ENCODE assay signal across 11 cellular contexts in genomic region chr11:1917523-1918435, GRCh38. TPM values are rescaled to one million over a fixed set of nuclear protein-coding genes. Genes with fewer than 3 reads are reported as not detected.
DNase-seq lines count a peak whose midpoint lies in the region; ATAC-seq and TF ChIP-seq lines count a peak whose summit lies in the region.
"Had no signal": no experiment of that assay in that cellular context is flagged by ENCODE, and none has a peak within 500 bp of the region (broad histone marks: within the 10 kb centered on the region; RNA-seq: fewer than 3 reads in every experiment).

No MANE protein-coding gene starts in this region.

- H3K27ac Mint-ChIP-seq in stimulated activated memory B cell treated with anti-CD40 and anti-IgM and Interleukin-4, amounts not matched to agents 10 μg/mL and 1 μg/mL and 100 μg/mL, for 72 hours: no peak overlapping the region
- H3K27ac Mint-ChIP-seq: stimulated activated naive CD8-positive, alpha-beta T cell treated with anti-CD3 and anti-CD28 coated beads, Interleukin-15, Interleukin-2, amounts not matched to agents 100 ng/mL and 50 ng/mL, for 24 hours had no signal

- POLR2A ChIA-PET in SK-N-SH (lab: Yijun Ruan, JAX): interaction anchor here (1.3 kb wide), 1 partner anchor 63 kb away, joined by 3 read pairs; no protein-coding TSS in a partner anchor

- DNase-seq in SK-N-SH (peak; percentile 59), right cardiac atrium (peak in 2 of 3 donors; percentile 68 to 72), NCI-H128 (lab: John Stamatoyannopoulos, UW; ENCODE audit: unreplicated experiment) (no peak), NCI-H2227 (lab: John Stamatoyannopoulos, UW; ENCODE audit: unreplicated experiment) (no peak), C1 segment of cervical spinal cord (lab: John Stamatoyannopoulos, UW) (no peak)
- DNase-seq: NCI-H1048 had no signal

- H2AFZ ChIP-seq in SK-N-SH (ENCODE audit: low read depth): no peak overlapping the region

- 100% methylated on average over 1 of the region's 34 CpGs for WGBS in SK-N-SH (ENCODE audit: low lambda C conversion rate)
- 81% methylated on average over 34 of the region's 34 CpGs for WGBS in right cardiac atrium

- no peak for TF ChIP-seq EP300 in SK-N-SH (IDR thresholded peaks at IDR 0.05; ENCODE audit: borderline replicate concordance in 1 of 2, low read depth in 1 of 2, low read length in 1 of 2)

- peaks cover 0 to 21% of the 10 kb centered on the region in 2 experiments; a peak in 1 of 4 replicates for H3K4me1 ChIP-seq in SK-N-SH (ENCODE audit: control insufficient read depth in 1 of 2, insufficient read depth in 2 of 2, low read depth in 1 of 2, low read length in 1 of 2)
- peaks cover 4% of the 10 kb centered on the region for H3K4me1 ChIP-seq in right cardiac atrium (ENCODE audit: control insufficient read depth, insufficient read depth, low read length)

- H4K20me1 ChIP-seq in SK-N-SH (ENCODE audit: insufficient read depth): no peaks in the 10 kb centered on the region

- H3K27ac ChIP-seq in SK-N-SH (ENCODE audit: low read depth in 2 of 2, low read length in 1 of 2) (no peak overlapping the region), right cardiac atrium (ENCODE audit: low read length) (no peak overlapping the region)
- H3K27ac ChIP-seq: dorsolateral prefrontal cortex had no signal

- H3K9me3 ChIP-seq in SK-N-SH (no peaks in the 10 kb centered on the region), right cardiac atrium (ENCODE audit: control insufficient read depth, low read length) (no peaks in the 10 kb centered on the region)

- H3K27me3 ChIP-seq in SK-N-SH (ENCODE audit: insufficient read depth): no peaks in the 10 kb centered on the region
- no peaks in the 10 kb centered on the region for H3K27me3 ChIP-seq in right cardiac atrium (ENCODE audit: control insufficient read depth, insufficient read depth)
- H3K27me3 ChIP-seq: dorsolateral prefrontal cortex had no signal

- no peak for TF ChIP-seq RAD21 in SK-N-SH (IDR thresholded peaks at IDR 0.05; ENCODE audit: low read length)

- H3K9me3 Mint-ChIP-seq in stimulated activated memory B cell treated with anti-CD40 and anti-IgM and Interleukin-4, amounts not matched to agents 10 μg/mL and 1 μg/mL and 100 μg/mL, for 72 hours: no peaks in the 10 kb centered on the region
- H3K9me3 Mint-ChIP-seq: stimulated activated naive CD8-positive, alpha-beta T cell treated with anti-CD3 and anti-CD28 coated beads, Interleukin-15, Interleukin-2, amounts not matched to agents 100 ng/mL and 50 ng/mL, for 24 hours had no signal

- intact Hi-C loops in right cardiac atrium (cut with DNase I): loop anchor here in 2 of 4 donors (5.0 to 10.0 kb wide), 2 partner anchors 35 to 63 kb away; partner anchors contain the start of gene LSP1 (in 1 of the 2)

- no peak overlapping the region for H3K4me2 ChIP-seq in SK-N-SH

- no peaks in the 10 kb centered on the region for H3K79me2 ChIP-seq in SK-N-SH (ENCODE audit: insufficient read depth)

- H3F3A ChIP-seq in SK-N-SH (replicated peaks; ENCODE audit: insufficient read depth): no peaks in the 10 kb centered on the region

- H3K36me3 Mint-ChIP-seq in stimulated activated memory B cell treated with anti-CD40 and anti-IgM and Interleukin-4, amounts not matched to agents 10 μg/mL and 1 μg/mL and 100 μg/mL, for 72 hours: no peaks in the 10 kb centered on the region

- H3K4me1 Mint-ChIP-seq in stimulated activated memory B cell treated with anti-CD40 and anti-IgM and Interleukin-4, amounts not matched to agents 10 μg/mL and 1 μg/mL and 100 μg/mL, for 72 hours: peaks cover 17% of the 10 kb centered on the region

- peaks cover 33% of the 10 kb centered on the region for H3K27me3 Mint-ChIP-seq in stimulated activated memory B cell treated with anti-CD40 and anti-IgM and Interleukin-4, amounts not matched to agents 10 μg/mL and 1 μg/mL and 100 μg/mL, for 72 hours
- H3K27me3 Mint-ChIP-seq: stimulated activated naive CD8-positive, alpha-beta T cell treated with anti-CD3 and anti-CD28 coated beads, Interleukin-15, Interleukin-2, amounts not matched to agents 100 ng/mL and 50 ng/mL, for 24 hours had no signal

- TF ChIP-seq CTCF in GM12873 (IDR thresholded peaks at IDR 0.05; ENCODE audit: insufficient read depth, low read depth, low read length, missing control alignments): peak; percentile 59
- peak; percentile 41; the same call in 1 of the 2 replicates for TF ChIP-seq CTCF in SK-N-SH (IDR thresholded peaks at IDR 0.05)

- H3K4me3 Mint-ChIP-seq in stimulated activated memory B cell treated with anti-CD40 and anti-IgM and Interleukin-4, amounts not matched to agents 10 μg/mL and 1 μg/mL and 100 μg/mL, for 72 hours: no peak overlapping the region
- H3K4me3 Mint-ChIP-seq: stimulated activated naive CD8-positive, alpha-beta T cell treated with anti-CD3 and anti-CD28 coated beads, Interleukin-15, Interleukin-2, amounts not matched to agents 100 ng/mL and 50 ng/mL, for 24 hours had no signal

- CTCF ChIA-PET in SK-N-SH (lab: Yijun Ruan, JAX): interaction anchor here (0.9 to 2.8 kb wide), 7 partner anchors 17 to 234 kb away, joined by 3 to 24 read pairs (median 7); no protein-coding TSS in a partner anchor

- H3K4me3 ChIP-seq in SK-N-SH (ENCODE audit: low read depth in 2 of 2, low read length in 1 of 2) (no peak overlapping the region), right cardiac atrium (ENCODE audit: low read length) (no peak overlapping the region)
- H3K4me3 ChIP-seq: dorsolateral prefrontal cortex had no signal

- no peaks in the 10 kb centered on the region for H3K36me3 ChIP-seq in SK-N-SH (replicated peaks in 1 of 2; ENCODE audit: control insufficient read depth in 1 of 2, insufficient read depth in 2 of 2, low read length in 1 of 2)

- H3K9ac ChIP-seq in SK-N-SH: no peak overlapping the region

- no peaks in the 10 kb centered on the region for H3K9me2 ChIP-seq in SK-N-SH

- ATAC-seq in right cardiac atrium: peak; percentile 16 to 30
- peak; percentile 42 for ATAC-seq in stimulated activated memory B cell treated with anti-CD40 and anti-IgM and Interleukin-4, amounts not matched to agents 10 μg/mL and 1 μg/mL and 100 μg/mL, for 72 hours
- no peak for ATAC-seq in HG03571 (IDR thresholded peaks at IDR 0.05; ENCODE audit: unreplicated experiment)

TF ChIP-seq in SK-N-SH, 30 proteins besides CTCF, POLR2A, EP300 and RAD21:
- no peak for TF ChIP-seq TEAD4 (IDR thresholded peaks at IDR 0.05; ENCODE audit: borderline replicate concordance, insufficient read depth)
- TF ChIP-seq YY1 (IDR thresholded peaks at IDR 0.05; ENCODE audit: low read depth): no peak
- TF ChIP-seq JUND (IDR thresholded peaks at IDR 0.05): no peak
- no peak for TF ChIP-seq PBX3 (IDR thresholded peaks at IDR 0.05)
- TF ChIP-seq RCOR1 (IDR thresholded peaks at IDR 0.05; ENCODE audit: low read length): no peak
- TF ChIP-seq TCF12 (IDR thresholded peaks at IDR 0.05): no peak
- no peak for TF ChIP-seq MEF2A (IDR thresholded peaks at IDR 0.05; ENCODE audit: borderline replicate concordance, low read depth)
- no peak for TF ChIP-seq USF2 (IDR thresholded peaks at IDR 0.05; ENCODE audit: borderline replicate concordance, low read depth, low read length)
- no peak for TF ChIP-seq TAF1 (IDR thresholded peaks at IDR 0.05; ENCODE audit: borderline replicate concordance, low read depth, low read length)
- TF ChIP-seq IRF3 (IDR thresholded peaks at IDR 0.05; ENCODE audit: low read depth, low read length): no peak
- TF ChIP-seq POLR2AphosphoS5 (IDR thresholded peaks at IDR 0.05; ENCODE audit: low read depth, low read length): no peak
- no peak for TF ChIP-seq MXI1 (IDR thresholded peaks at IDR 0.05; ENCODE audit: low read depth, low read length)
- no peak for TF ChIP-seq FOXJ3 (CRISPR knock-in tag; IDR thresholded peaks at IDR 0.05)
TF ChIP-seq in SK-N-SH: peak in this region for 0.

RNA-seq across cellular contexts. Expression of gene TNNT3, which starts 1.7 kb away (rescaled TPM):
- polyA plus RNA-seq in SK-N-SH (2012; rRNA removed) (not detected in 2 replicates), right cardiac atrium (63.1 TPM)
- polyA plus RNA-seq in SK-N-SH (2012; cell fraction: cytosol; rRNA removed): not detected in 2 replicates
- 0.08 TPM in 1 of 2 replicates, not detected in the other for polyA plus RNA-seq in SK-N-SH (2012; cell fraction: nucleus; rRNA removed)
- total RNA-seq in right cardiac atrium: 10 to 100 TPM in 3 of 4 donors, 1 to 10 TPM in 1; 9.0 to 58.7 (median 34.1) TPM

RNA-seq across cellular contexts. Expression of gene PRR33, which starts 26.1 kb away (rescaled TPM):
- polyA plus RNA-seq in SK-N-SH (2012; rRNA removed) (not detected in 2 replicates), right cardiac atrium (0.81 TPM)
- not detected in 2 replicates for polyA plus RNA-seq in SK-N-SH (2012; cell fraction: cytosol; rRNA removed)
- polyA plus RNA-seq in SK-N-SH (2012; cell fraction: nucleus; rRNA removed): not detected in 2 replicates
- total RNA-seq in right cardiac atrium: under 1 TPM; 0.11 to 0.82 (median 0.24) TPM
- total RNA-seq: dorsolateral prefrontal cortex had no signal

RNA-seq across cellular contexts. Expression of gene MRPL23, which starts 29.4 kb away (rescaled TPM):
- 226 and 264 TPM in 2 replicates for polyA plus RNA-seq in SK-N-SH (2012; rRNA removed)
- 143 and 217 TPM in 2 replicates for polyA plus RNA-seq in SK-N-SH (2012; cell fraction: cytosol; rRNA removed)
- 105 and 186 TPM in 2 replicates for polyA plus RNA-seq in SK-N-SH (2012; cell fraction: nucleus; rRNA removed)
- 100 to 1,000 TPM in 1 of 4 donors, 10 to 100 TPM in 3; 47.1 to 102 (median 74.8) TPM for total RNA-seq in right cardiac atrium
- 108 TPM for polyA plus RNA-seq in right cardiac atrium

Comparison
In these comparisons a context has a peak if more than half of its experiments do, and no peak if none do; other contexts are left out.
1. DNase-seq: peak in SK-N-SH (single experiment) and right cardiac atrium (2 of 3); none in NCI-H128 (single experiment), NCI-H2227 (single experiment) and C1 segment of cervical spinal cord (0 of 14).
2. RNA of gene TNNT3, which starts 1.7 kb away (polyA plus RNA-seq): 63.1 TPM in right cardiac atrium (single experiment); 0.08 TPM in SK-N-SH; every median in the first group is over 10 times any median in the second.